22 cellular contexts compared by ENCODE assay signal in the genomic region with DNA sequence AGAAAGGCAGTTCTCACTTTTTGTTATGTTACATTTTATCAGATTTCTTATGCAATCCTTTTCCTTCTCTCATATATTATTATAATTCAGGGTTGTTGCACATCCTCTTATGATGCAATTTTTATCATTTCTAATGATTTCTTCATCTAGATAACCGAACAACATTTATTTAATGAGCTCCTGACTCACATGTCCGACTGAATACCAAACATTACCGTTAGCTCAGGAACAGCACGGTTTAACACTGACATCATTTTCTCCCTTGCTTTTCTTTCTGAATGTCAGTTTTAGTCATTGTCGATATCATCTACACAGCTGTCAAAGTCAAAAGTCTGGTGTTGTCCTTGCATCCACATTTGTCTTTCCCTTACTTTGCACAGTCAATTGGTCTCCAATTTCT.
"Had no signal": no experiment of that assay in that cellular context is flagged by ENCODE, and none has a peak within 500 bp of the region (broad histone marks: within the 10 kb centered on the region; RNA-seq: fewer than 3 reads in every experiment).

No MANE protein-coding gene starts in this region.

- DNase-seq: activated CD4-positive, alpha-beta T cell treated with anti-CD3 and anti-CD28 coated beads for 4 hours; activated CD4-positive, alpha-beta T cell treated with anti-CD3 and anti-CD28 coated beads, Interleukin-2, amount 50 U/mL, for 48 hours; activated CD4-positive, CD25-positive, alpha-beta regulatory T cell; activated naive CD4-positive, alpha-beta T cell treated with Interleukin-2 at 50 U/mL for 16 hours; activated naive CD8-positive, alpha-beta T cell treated with anti-CD3 and anti-CD28 coated beads for 36 hours; activated T-cell treated with anti-CD3 and anti-CD28 coated beads, Interleukin-2, amount 50 U/mL, for 48 hours; amniotic stem cell; endodermal cell; esophagus squamous epithelium; foreskin fibroblast; left lung; naive thymus-derived CD8-positive, alpha-beta T cell; stimulated activated CD4-positive, alpha-beta T cell treated with anti-CD3 and anti-CD28 coated beads, Interleukin-4, amount 100 ng/mL, for 4 hours; stimulated activated naive CD8-positive, alpha-beta T cell treated with anti-CD3 and anti-CD28 coated beads, Interleukin-15, Interleukin-2, amounts not matched to agents 100 U/mL and 50 U/mL, for 24 hours; T-helper 17 cell; upper lobe of left lung had no signal

- H3K4me2 ChIP-seq: neural progenitor cell had no signal

- H3K27ac ChIP-seq: breast epithelium, coronary artery, esophagus squamous epithelium, left lung, neural progenitor cell, prostate gland, right atrium auricular region, upper lobe of left lung had no signal

- H3K9ac ChIP-seq: neural progenitor cell had no signal

- H3K4me3 ChIP-seq: breast epithelium, coronary artery, esophagus squamous epithelium, left lung, lung, neural progenitor cell, prostate gland, right atrium auricular region, upper lobe of left lung had no signal

- H3K9me3 ChIP-seq: breast epithelium, esophagus squamous epithelium, prostate gland, right atrium auricular region, upper lobe of left lung had no signal

- H2AFZ ChIP-seq: neural progenitor cell had no signal

- H3K4me1 ChIP-seq: breast epithelium, left lung, neural progenitor cell, prostate gland, upper lobe of left lung had no signal

- H3K36me3 ChIP-seq: breast epithelium, esophagus squamous epithelium, left lung, neural progenitor cell, prostate gland, right atrium auricular region, upper lobe of left lung had no signal

- H3K27me3 ChIP-seq: breast epithelium, esophagus squamous epithelium, left lung, neural progenitor cell, right atrium auricular region, upper lobe of left lung had no signal

- ATAC-seq: left lung; naive thymus-derived CD8-positive, alpha-beta T cell; stimulated activated naive CD8-positive, alpha-beta T cell treated with anti-CD3 and anti-CD28 coated beads, Interleukin-15, Interleukin-2, amounts not matched to agents 100 U/mL and 50 U/mL, for 24 hours; T-helper 17 cell had no signal
